Comparison of ENCODE assay signal across 1 cellular context in genomic region chr9:93161801-93162635, GRCh38.
TF ChIP-seq lines count a peak whose summit lies in the region.

No MANE protein-coding gene starts in this region.

TF ChIP-seq in endothelial cell of umbilical vein, 7 proteins besides CTCF, POLR2A, EP300 and RAD21 (continued from another document):
- no peak for TF ChIP-seq EZH2 (IDR thresholded peaks at IDR 0.05; ENCODE audit: borderline replicate concordance, low read depth, low read length, severe bottlenecking)
- no peak for TF ChIP-seq GATA2 (IDR thresholded peaks at IDR 0.05; ENCODE audit: insufficient read depth, insufficient read length, low read depth, low read length)
- TF ChIP-seq MAX (IDR thresholded peaks at IDR 0.05; ENCODE audit: insufficient read depth, insufficient read length), result no peak
- TF ChIP-seq JUN (IDR thresholded peaks at IDR 0.05; ENCODE audit: borderline replicate concordance, insufficient read depth, insufficient read length, low read depth), result no peak
